22 cellular contexts compared by ENCODE assay signal in genomic region chr19:55083004-55083850, GRCh38. TPM values are rescaled to one million over a fixed set of nuclear protein-coding genes. Genes with fewer than 3 reads are reported as not detected.
DNase-seq lines count a peak whose midpoint lies in the region; ATAC-seq, FAIRE-seq and TF ChIP-seq lines count a peak whose summit lies in the region.
"Had no signal": no experiment of that assay in that cellular context is flagged by ENCODE, and none has a peak within 500 bp of the region (broad histone marks: within the 10 kb centered on the region; RNA-seq: fewer than 3 reads in every experiment).

No MANE protein-coding gene starts in this region.

- no peaks in the 10 kb centered on the region for H3K9me1 ChIP-seq in K562 (ENCODE audit: control insufficient read depth, insufficient read depth, low read length)

- no TSS peak for BruUV-seq in K562 (replicated peaks; lab: Mats Ljungman, UMichigan)

- peaks cover 0 to 17% (median 0%) of the 10 kb centered on the region in 5 donors for H3K36me3 Mint-ChIP-seq in naive thymus-derived CD4-positive, alpha-beta T cell
- peaks cover 10% of the 10 kb centered on the region for H3K36me3 Mint-ChIP-seq in activated naive CD8-positive, alpha-beta T cell treated with anti-CD3 and anti-CD28 coated beads for 36 hours

- DNase-seq in 8988T = peak; percentile 13
- peak in 2 of 4 experiments; percentile 26 to 45 for DNase-seq in K562 (ENCODE audit: extremely low read depth in 1 of 4, low spot score in 3 of 4)
- DNase-seq in naive thymus-derived CD4-positive, alpha-beta T cell = no peak
- no peak for DNase-seq in sciatic nerve (ENCODE audit: low spot score)
- DNase-seq in NCI-H1694 treated with DMSO at 0.1 percent for 48 hours (lab: John Stamatoyannopoulos, UW) = no peak
- DNase-seq in activated naive CD8-positive, alpha-beta T cell treated with anti-CD3 and anti-CD28 coated beads for 36 hours = no peak
- DNase-seq: activated effector memory CD4-positive, alpha-beta T cell treated with Interleukin-2 at 50 U/mL for 16 hours; DND-41; kidney glomerular epithelial cell; NCI-H1417; NCI-H526 treated with DMSO at 0.1 percent for 48 hours; SW 1271; tibial artery had no signal

- 46% methylated on average over 38 of the region's 42 CpGs for WGBS in K562 (ENCODE audit: insufficient coverage, low coverage, missing lambda C conversion rate)

- H3K27ac Mint-ChIP-seq in naive thymus-derived CD4-positive, alpha-beta T cell = peak overlapping the region in 1 of 9 donors; percentile 71
- H3K27ac Mint-ChIP-seq in activated naive CD8-positive, alpha-beta T cell treated with anti-CD3 and anti-CD28 coated beads for 36 hours = no peak overlapping the region

- no peak for FAIRE-seq in K562 (lab: Jason Lieb, UNC)
- FAIRE-seq: TTC549 had no signal

- no peak overlapping the region for H2AFZ ChIP-seq in K562 (ENCODE audit: low read depth, low read length)

- no peak overlapping the region for H3K4me3 ChIP-seq in K562
- H3K4me3 ChIP-seq in naive thymus-derived CD4-positive, alpha-beta T cell (ENCODE audit: low read length) = no peak overlapping the region
- H3K4me3 ChIP-seq: cardiac muscle cell, prostate gland had no signal

- H3K4me3 Mint-ChIP-seq in naive thymus-derived CD4-positive, alpha-beta T cell = peak overlapping the region in 8 of 10 donors; percentile 21 to 89 (median 81)
- H3K4me3 Mint-ChIP-seq in activated naive CD8-positive, alpha-beta T cell treated with anti-CD3 and anti-CD28 coated beads for 36 hours = no peak overlapping the region

- CTCF ChIA-PET in K562 (lab: Yijun Ruan, JAX; ENCODE audit: low intra/inter-chr PET ratio) = no interaction called here
- CTCF ChIA-PET in naive thymus-derived CD4-positive, alpha-beta T cell (lab: Charles Lee) = no interaction called here

- H3K79me2 ChIP-seq in K562 (ENCODE audit: control insufficient read depth, insufficient read depth, low read length) = peaks cover 7% of the 10 kb centered on the region; the same call in 2 of the 3 replicates

- no peak overlapping the region for H3K4me2 ChIP-seq in K562 (ENCODE audit: insufficient read depth, low read length)

- H3K27me3 ChIP-seq in K562 (ENCODE audit: control insufficient read depth in 2 of 2, insufficient read depth in 2 of 2, low read length in 2 of 2) = no peaks in the 10 kb centered on the region
- peaks cover 0 to 14% of the 10 kb centered on the region in 2 donors for H3K27me3 ChIP-seq in naive thymus-derived CD4-positive, alpha-beta T cell (ENCODE audit: control insufficient read depth in 2 of 2, insufficient read depth in 2 of 2, low read length in 2 of 2)

- H3K9ac ChIP-seq in ES-I3 (ENCODE audit: low read depth, low read length) (peak overlapping the region; percentile 43; the same call in 1 of the 2 replicates), K562 (ENCODE audit: insufficient read depth in 1 of 2, low read depth in 2 of 2, low read length in 2 of 2) (peak overlapping the region in 1 of 2 experiments; percentile 11; a peak in 2 of 4 replicates)

- ATAC-seq in K562 (no peak), sciatic nerve (no peak), GM21723 (IDR thresholded peaks at IDR 0.05; ENCODE audit: unreplicated experiment) (no peak)
- ATAC-seq in naive thymus-derived CD4-positive, alpha-beta T cell = no peak
- ATAC-seq: Right ventricle myocardium inferior; stimulated activated naive CD8-positive, alpha-beta T cell treated with anti-CD3 and anti-CD28 coated beads, Interleukin-15, Interleukin-2, amounts not matched to agents 100 U/mL and 50 U/mL, for 24 hours had no signal

- TF ChIP-seq POLR2A in K562 (conservative IDR thresholded peaks at IDR 0.05) = no peak

- H3K9me3 ChIP-seq in ES-I3 (ENCODE audit: control insufficient read depth, insufficient read depth, low read length) = no peaks in the 10 kb centered on the region
- H3K9me3 ChIP-seq in K562 (replicated peaks; ENCODE audit: control insufficient read depth, insufficient read depth, low read depth, low read length) = no peaks in the 10 kb centered on the region
- H3K9me3 ChIP-seq in naive thymus-derived CD4-positive, alpha-beta T cell (ENCODE audit: control insufficient read depth in 2 of 3, low read length in 3 of 3) = no peaks in the 10 kb centered on the region
- H3K9me3 ChIP-seq: prostate gland, tibial artery had no signal

- in situ Hi-C loops in K562 (cut with MboI) = no loop called here

- H3K36me3 ChIP-seq in ES-I3 (ENCODE audit: insufficient read depth, low read length) (no peaks in the 10 kb centered on the region), K562 (ENCODE audit: control insufficient read depth, insufficient read depth, low read length) (peaks cover 23% of the 10 kb centered on the region; the same call in 1 of the 3 replicates)
- H3K36me3 ChIP-seq in naive thymus-derived CD4-positive, alpha-beta T cell (ENCODE audit: control insufficient read depth in 2 of 3, insufficient read depth in 3 of 3, low read length in 3 of 3) = no peaks in the 10 kb centered on the region
- H3K36me3 ChIP-seq: cardiac muscle cell, prostate gland, tibial artery had no signal

- peaks cover 24 to 44% (median 32%) of the 10 kb centered on the region in 7 donors for H3K4me1 Mint-ChIP-seq in naive thymus-derived CD4-positive, alpha-beta T cell
- peaks cover 30% of the 10 kb centered on the region for H3K4me1 Mint-ChIP-seq in activated naive CD8-positive, alpha-beta T cell treated with anti-CD3 and anti-CD28 coated beads for 36 hours

- intact Hi-C loops in K562 (cut with micrococcal nuclease) (loop anchor here (10.0 kb wide), 1 partner anchor 332 kb away; no protein-coding TSS in a partner anchor), sciatic nerve (cut with DNase I) (no loop called here)
- intact Hi-C loops in naive thymus-derived CD4-positive, alpha-beta T cell (cut with micrococcal nuclease) = loop anchor here in 1 of 2 donors (5.0 to 10.0 kb wide), 3 partner anchors 79 to 201 kb away; partner anchors contain the start of gene PPP6R1

- peaks cover 2% of the 10 kb centered on the region; the same call in 1 of the 2 replicates for H4K20me1 ChIP-seq in K562 (replicated peaks; ENCODE audit: control insufficient read depth, insufficient read depth, low read length)

- peaks cover 43 to 54% (median 51%) of the 10 kb centered on the region in 5 donors for H3K27me3 Mint-ChIP-seq in naive thymus-derived CD4-positive, alpha-beta T cell
- H3K27me3 Mint-ChIP-seq in activated naive CD8-positive, alpha-beta T cell treated with anti-CD3 and anti-CD28 coated beads for 36 hours = peaks cover 87% of the 10 kb centered on the region

- H3K9me3 Mint-ChIP-seq in naive thymus-derived CD4-positive, alpha-beta T cell = peaks cover 0 to 4% (median 0%) of the 10 kb centered on the region in 11 donors
- peaks cover 4% of the 10 kb centered on the region for H3K9me3 Mint-ChIP-seq in activated naive CD8-positive, alpha-beta T cell treated with anti-CD3 and anti-CD28 coated beads for 36 hours

- peaks cover 14% of the 10 kb centered on the region for H3K4me1 ChIP-seq in ES-I3 (ENCODE audit: insufficient read depth, low read length)
- peaks cover 0 to 66% of the 10 kb centered on the region in 2 experiments; a peak in 3 of 5 replicates for H3K4me1 ChIP-seq in K562 (replicated peaks in 1 of 2; ENCODE audit: control insufficient read depth in 2 of 2, insufficient read depth in 2 of 2, low read length in 2 of 2)
- peaks cover 22 to 31% of the 10 kb centered on the region in 2 donors for H3K4me1 ChIP-seq in naive thymus-derived CD4-positive, alpha-beta T cell (ENCODE audit: control insufficient read depth in 2 of 2, insufficient read depth in 2 of 2, low read length in 2 of 2)

- no peak for TF ChIP-seq CTCF in K562 (IDR thresholded peaks at IDR 0.05 in 2 of 3, conservative IDR thresholded peaks at IDR 0.05 in 1 of 3; ENCODE audit: insufficient read depth in 2 of 3, low read depth in 1 of 3, low read length in 3 of 3)

- no peak overlapping the region for H3K27ac ChIP-seq in K562 (ENCODE audit: extremely low read depth, low read depth, low read length)
- no peak overlapping the region for H3K27ac ChIP-seq in naive thymus-derived CD4-positive, alpha-beta T cell (ENCODE audit: low read depth, low read length)
- H3K27ac ChIP-seq: cardiac muscle cell, prostate gland, tibial artery had no signal

- no peak for TF ChIP-seq RAD21 in K562 (CRISPR knock-in tag; conservative IDR thresholded peaks at IDR 0.05 in 1 of 2, IDR thresholded peaks at IDR 0.05 in 1 of 2)

- TF ChIP-seq EP300 in K562 (IDR thresholded peaks at IDR 0.05; ENCODE audit: low read length) = no peak

- POLR2A ChIA-PET in K562 (lab: Yijun Ruan, JAX) = interaction anchor here (0.6 to 1.5 kb wide), 2 partner anchors 20 to 35 kb away, joined by 3 to 4 read pairs; partner anchors contain the start of gene RDH13
- POLR2A ChIA-PET in naive thymus-derived CD4-positive, alpha-beta T cell (lab: Charles Lee) = no interaction called here

RNA-seq across cellular contexts. Expression of gene EPS8L1, which starts 7.6 kb away (rescaled TPM):
- total RNA-seq in K562 (2011; cell fraction: chromatin; rRNA removed; ENCODE audit: low replicate concordance) = 21.2 and 53.9 TPM in 2 replicates
- total RNA-seq in K562 (2011; cell fraction: nucleolus; rRNA removed) = 25.4 and 29.5 TPM in 2 replicates
- total RNA-seq in K562 (2011; cell fraction: nucleoplasm; rRNA removed) = 24.6 and 30.8 TPM in 2 replicates
- 18.1 and 21.3 TPM in 2 replicates for total RNA-seq in K562 (2014; rRNA removed)
- 6.8 and 8.0 TPM in 2 replicates for total RNA-seq in K562 (2014; rRNA removed; fragmentation: Illumina TruSeq; extraction: Trizol)
- total RNA-seq in K562 (2015; rRNA removed; fragmentation: Illumina TruSeq; extraction: Trizol) = 9.6 and 11.5 TPM in 2 replicates
- 17.3 and 18.9 TPM in 2 replicates for total RNA-seq in K562 (2021)
- polyA plus RNA-seq in K562 (2011; rRNA removed) = 11.9 and 13.2 TPM in 2 replicates
- polyA plus RNA-seq in K562 (2011; cell fraction: cytosol; rRNA removed) = 9.1 and 15.2 TPM in 2 replicates
- polyA plus RNA-seq in K562 (2011; cell fraction: nucleus; rRNA removed) = 39.1 and 62.6 TPM in 2 replicates
- 22.7 and 23.7 TPM in 2 replicates for polyA plus RNA-seq in K562 (2012)
- polyA plus RNA-seq in K562 (2014; fragmentation: Illumina TruSeq; extraction: Trizol) = 13.5 and 14.0 TPM in 2 replicates
- polyA plus RNA-seq in K562 (2014; fragmentation: Nextera tagmentation; extraction: Ambion mirVana) = under 1 TPM; 0.35 to 0.59 TPM
- 15.9 and 22.1 TPM in 2 replicates for polyA plus RNA-seq in K562 (2014; rRNA removed)
- polyA minus RNA-seq in K562 (2011; rRNA and poly(A)+ RNA removed) = 3.1 and 7.7 TPM in 2 replicates
- polyA minus RNA-seq in K562 (2011; cell fraction: cytosol; rRNA and poly(A)+ RNA removed) = 5.2 and 6.4 TPM in 2 replicates
- polyA minus RNA-seq in K562 (2011; cell fraction: nucleus; rRNA and poly(A)+ RNA removed) = 10.0 and 12.8 TPM in 2 replicates
- 1 to 10 TPM in 4 of 5 experiments, under 1 TPM in 1; 0.76 to 6.8 (median 2.0) TPM for total RNA-seq in naive thymus-derived CD4-positive, alpha-beta T cell
- under 1 TPM in 1 of 2 donors, not detected in 1; 0.09 TPM for polyA plus RNA-seq in naive thymus-derived CD4-positive, alpha-beta T cell
- 1.2 TPM for total RNA-seq in sciatic nerve
- total RNA-seq in activated naive CD8-positive, alpha-beta T cell treated with anti-CD3 and anti-CD28 coated beads for 36 hours = 1 to 10 TPM; 1.3 to 1.5 TPM

RNA-seq across cellular contexts. Expression of gene RDH13, which starts 20.3 kb away (rescaled TPM):
- 86.2 and 226 TPM in 2 replicates for total RNA-seq in K562 (2011; cell fraction: chromatin; rRNA removed; ENCODE audit: low replicate concordance)
- total RNA-seq in K562 (2011; cell fraction: nucleolus; rRNA removed) = 132 and 156 TPM in 2 replicates
- 101 and 114 TPM in 2 replicates for total RNA-seq in K562 (2011; cell fraction: nucleoplasm; rRNA removed)
- total RNA-seq in K562 (2014; rRNA removed) = 63.2 and 78.7 TPM in 2 replicates
- total RNA-seq in K562 (2014; rRNA removed; fragmentation: Illumina TruSeq; extraction: Trizol) = 25.8 and 29.2 TPM in 2 replicates
- total RNA-seq in K562 (2015; rRNA removed; fragmentation: Illumina TruSeq; extraction: Trizol) = 41.9 and 43.3 TPM in 2 replicates
- 65.7 and 70.3 TPM in 2 replicates for total RNA-seq in K562 (2021)
- polyA plus RNA-seq in K562 (2011; rRNA removed) = 23.3 and 28.6 TPM in 2 replicates
- 19.8 and 50.7 TPM in 2 replicates for polyA plus RNA-seq in K562 (2011; cell fraction: cytosol; rRNA removed)
- polyA plus RNA-seq in K562 (2011; cell fraction: nucleus; rRNA removed) = 75.3 and 114 TPM in 2 replicates
- 36.1 and 51.9 TPM in 2 replicates for polyA plus RNA-seq in K562 (2012)
- 39.5 and 44.9 TPM in 2 replicates for polyA plus RNA-seq in K562 (2014; fragmentation: Illumina TruSeq; extraction: Trizol)
- polyA plus RNA-seq in K562 (2014; fragmentation: Nextera tagmentation; extraction: Ambion mirVana) = 1 to 10 TPM; 7.5 to 9.8 TPM
- 51.2 and 53.8 TPM in 2 replicates for polyA plus RNA-seq in K562 (2014; rRNA removed)
- polyA minus RNA-seq in K562 (2011; rRNA and poly(A)+ RNA removed) = 19.9 and 43.3 TPM in 2 replicates
- 18.3 and 33.0 TPM in 2 replicates for polyA minus RNA-seq in K562 (2011; cell fraction: cytosol; rRNA and poly(A)+ RNA removed)
- 32.5 and 38.9 TPM in 2 replicates for polyA minus RNA-seq in K562 (2011; cell fraction: nucleus; rRNA and poly(A)+ RNA removed)
- 10 to 100 TPM; 14.5 to 24.8 (median 19.0) TPM for total RNA-seq in naive thymus-derived CD4-positive, alpha-beta T cell
- polyA plus RNA-seq in naive thymus-derived CD4-positive, alpha-beta T cell = 10 to 100 TPM in 1 of 2 donors, 1 to 10 TPM in 1; 9.4 to 24.8 TPM
- total RNA-seq in sciatic nerve = 12.9 TPM
- 10 to 100 TPM; 21.7 to 24.0 TPM for total RNA-seq in activated naive CD8-positive, alpha-beta T cell treated with anti-CD3 and anti-CD28 coated beads for 36 hours

RNA-seq across cellular contexts. Expression of gene PPP1R12C, which starts 34.2 kb away (rescaled TPM):
- 103 and 282 TPM in 2 replicates for total RNA-seq in K562 (2011; cell fraction: chromatin; rRNA removed; ENCODE audit: low replicate concordance)
- total RNA-seq in K562 (2011; cell fraction: nucleolus; rRNA removed) = 185 and 189 TPM in 2 replicates
- total RNA-seq in K562 (2011; cell fraction: nucleoplasm; rRNA removed) = 126 and 131 TPM in 2 replicates
- total RNA-seq in K562 (2014; rRNA removed) = 93.5 and 119 TPM in 2 replicates
- 16.3 and 21.9 TPM in 2 replicates for total RNA-seq in K562 (2014; rRNA removed; fragmentation: Illumina TruSeq; extraction: Trizol)
- total RNA-seq in K562 (2015; rRNA removed; fragmentation: Illumina TruSeq; extraction: Trizol) = 54.1 and 54.3 TPM in 2 replicates
- 89.7 and 110 TPM in 2 replicates for total RNA-seq in K562 (2021)
- polyA plus RNA-seq in K562 (2011; rRNA removed) = 31.6 and 39.7 TPM in 2 replicates
- 21.4 and 48.7 TPM in 2 replicates for polyA plus RNA-seq in K562 (2011; cell fraction: cytosol; rRNA removed)
- 238 and 450 TPM in 2 replicates for polyA plus RNA-seq in K562 (2011; cell fraction: nucleus; rRNA removed)
- 76.7 and 102 TPM in 2 replicates for polyA plus RNA-seq in K562 (2012)
- polyA plus RNA-seq in K562 (2014; fragmentation: Illumina TruSeq; extraction: Trizol) = 33.7 and 54.3 TPM in 2 replicates
- 1 to 10 TPM; 1.8 to 2.7 TPM for polyA plus RNA-seq in K562 (2014; fragmentation: Nextera tagmentation; extraction: Ambion mirVana)
- 125 and 136 TPM in 2 replicates for polyA plus RNA-seq in K562 (2014; rRNA removed)
- 5.9 and 7.7 TPM in 2 replicates for polyA minus RNA-seq in K562 (2011; rRNA and poly(A)+ RNA removed)
- 15.9 and 20.8 TPM in 2 replicates for polyA minus RNA-seq in K562 (2011; cell fraction: cytosol; rRNA and poly(A)+ RNA removed)
- 53.1 and 57.2 TPM in 2 replicates for polyA minus RNA-seq in K562 (2011; cell fraction: nucleus; rRNA and poly(A)+ RNA removed)
- 100 to 1,000 TPM; 107 to 180 (median 144) TPM for total RNA-seq in naive thymus-derived CD4-positive, alpha-beta T cell
- polyA plus RNA-seq in naive thymus-derived CD4-positive, alpha-beta T cell = 1 to 10 TPM; 3.8 to 6.6 TPM
- total RNA-seq in sciatic nerve = 112 TPM
- total RNA-seq in activated naive CD8-positive, alpha-beta T cell treated with anti-CD3 and anti-CD28 coated beads for 36 hours = 10 to 100 TPM; 67.2 to 73.5 TPM

RNA-seq across cellular contexts. Expression of gene GP6, which starts 45.2 kb away (rescaled TPM):
- 21.2 and 44.5 TPM in 2 replicates for total RNA-seq in K562 (2011; cell fraction: chromatin; rRNA removed; ENCODE audit: low replicate concordance)
- 22.6 and 39.5 TPM in 2 replicates for total RNA-seq in K562 (2011; cell fraction: nucleolus; rRNA removed)
- total RNA-seq in K562 (2011; cell fraction: nucleoplasm; rRNA removed) = 29.0 and 50.9 TPM in 2 replicates
- 9.7 and 14.7 TPM in 2 replicates for total RNA-seq in K562 (2014; rRNA removed)
- total RNA-seq in K562 (2014; rRNA removed; fragmentation: Illumina TruSeq; extraction: Trizol) = 5.7 and 7.3 TPM in 2 replicates
- 3.1 and 3.2 TPM in 2 replicates for total RNA-seq in K562 (2015; rRNA removed; fragmentation: Illumina TruSeq; extraction: Trizol)
- 13.8 and 21.1 TPM in 2 replicates for total RNA-seq in K562 (2021)
- 4.6 and 15.8 TPM in 2 replicates for polyA plus RNA-seq in K562 (2011; rRNA removed)
- polyA plus RNA-seq in K562 (2011; cell fraction: cytosol; rRNA removed) = 4.3 and 28.1 TPM in 2 replicates
- polyA plus RNA-seq in K562 (2011; cell fraction: nucleus; rRNA removed) = 3.8 and 33.4 TPM in 2 replicates
- 6.4 and 10.7 TPM in 2 replicates for polyA plus RNA-seq in K562 (2012)
- polyA plus RNA-seq in K562 (2014; fragmentation: Illumina TruSeq; extraction: Trizol) = 19.6 and 26.5 TPM in 2 replicates
- 1 to 10 TPM; 5.4 to 5.7 TPM for polyA plus RNA-seq in K562 (2014; fragmentation: Nextera tagmentation; extraction: Ambion mirVana)
- 12.4 and 17.5 TPM in 2 replicates for polyA plus RNA-seq in K562 (2014; rRNA removed)
- polyA minus RNA-seq in K562 (2011; rRNA and poly(A)+ RNA removed) = 1.9 and 8.0 TPM in 2 replicates
- 3.7 and 9.2 TPM in 2 replicates for polyA minus RNA-seq in K562 (2011; cell fraction: cytosol; rRNA and poly(A)+ RNA removed)
- polyA minus RNA-seq in K562 (2011; cell fraction: nucleus; rRNA and poly(A)+ RNA removed) = 1.9 and 6.6 TPM in 2 replicates
- total RNA-seq in naive thymus-derived CD4-positive, alpha-beta T cell = 1 to 10 TPM in 1 of 5 experiments, under 1 TPM in 4; 0.27 to 1.2 (median 0.51) TPM
- polyA plus RNA-seq in naive thymus-derived CD4-positive, alpha-beta T cell = under 1 TPM; 0.14 to 0.33 TPM
- total RNA-seq in sciatic nerve = 0.89 TPM
- not detected for total RNA-seq in activated naive CD8-positive, alpha-beta T cell treated with anti-CD3 and anti-CD28 coated beads for 36 hours
- total RNA-seq: dermis microvascular lymphatic vessel endothelial cell, M059J had no signal
- polyA plus RNA-seq: cardiac muscle cell had no signal
